Comparison of ENCODE assay signal across 4 cellular contexts in the genomic region with DNA sequence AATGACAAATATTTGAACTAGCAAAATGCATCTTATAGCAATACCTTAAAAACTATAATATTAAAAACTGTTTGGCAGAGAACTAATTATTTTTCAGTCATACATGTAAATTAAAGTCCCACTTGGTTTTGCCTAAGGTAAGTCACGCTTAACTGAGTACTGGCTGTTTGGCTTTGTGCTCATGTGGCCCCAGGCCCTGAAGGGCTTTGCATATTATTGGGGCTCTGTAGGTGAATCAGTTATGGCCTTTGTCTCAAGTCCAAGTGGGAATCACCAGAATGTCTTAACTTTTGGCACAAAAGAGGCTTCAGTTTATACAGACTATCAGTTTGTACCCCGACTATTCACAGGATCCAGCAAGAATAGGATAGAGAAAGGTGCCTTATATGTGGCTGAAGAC. TPM values are rescaled to one million over a fixed set of nuclear protein-coding genes. Genes with fewer than 3 reads are reported as not detected.
"Had no signal": no experiment of that assay in that cellular context is flagged by ENCODE, and none has a peak within 500 bp of the region (broad histone marks: within the 10 kb centered on the region; RNA-seq: fewer than 3 reads in every experiment).

No MANE protein-coding gene starts in this region.

RNA-seq across cellular contexts. Expression of gene OR5B3, which starts 7.1 kb away (rescaled TPM):
- total RNA-seq: LHCN-M2, M059J, MCF 10A, NCI-H460 had no signal

RNA-seq across cellular contexts. Expression of gene OR5B2, which starts 28.3 kb away (rescaled TPM):
- total RNA-seq: LHCN-M2, M059J, MCF 10A, NCI-H460 had no signal

RNA-seq across cellular contexts. Expression of gene OR5B17, which starts 40.8 kb away (rescaled TPM):
- total RNA-seq: LHCN-M2, M059J, MCF 10A, NCI-H460 had no signal

RNA-seq across cellular contexts. Expression of gene OR5B12, which starts 42.4 kb away (rescaled TPM):
- total RNA-seq: LHCN-M2, M059J, MCF 10A, NCI-H460 had no signal
